In genomic region chr2:113325161-113325731, GRCh38 we compare ENCODE assay signal across 8 cellular contexts. TPM values are rescaled to one million over a fixed set of nuclear protein-coding genes. Genes with fewer than 3 reads are reported as not detected.
DNase-seq lines count a peak whose midpoint lies in the region; ATAC-seq and TF ChIP-seq lines count a peak whose summit lies in the region.
"Not testable (repeated sequence)": the region's sequence is repeated elsewhere in the genome, so short reads cannot be mapped to it uniquely, and the experiment has no call there.

No MANE protein-coding gene starts in this region.

- peak overlapping the region in 1 of 2 donors; percentile 48 for H3K9ac ChIP-seq in duodenal mucosa (ENCODE audit: low read depth in 1 of 2, low read length in 2 of 2)
- peak overlapping the region in 1 of 2 donors; percentile 10 for H3K9ac ChIP-seq in mucosa of rectum (ENCODE audit: low read depth in 1 of 2, low read length in 2 of 2)
- not testable (repeated sequence) for H3K9ac ChIP-seq in skeletal muscle tissue (ENCODE audit: low read depth in 1 of 3, low read length in 3 of 3)

- peaks cover 15% of the 10 kb centered on the region for H3K4me1 Mint-ChIP-seq in activated T-cell treated with anti-CD3 and anti-CD28 coated beads, Interleukin-2, amount 50 U/mL, for 4 hours (ENCODE audit: low read depth)

- peak overlapping the region; percentile 54 for H3K4me3 ChIP-seq in AG09309 (ENCODE audit: control insufficient read depth, low read depth, low read length)
- H3K4me3 ChIP-seq in HEK293 (ENCODE audit: low read depth, low read length), result peak overlapping the region; percentile 40
- H3K4me3 ChIP-seq in PC-9, result peak overlapping the region; percentile 74
- peak overlapping the region; percentile 28 to 50 for H3K4me3 ChIP-seq in duodenal mucosa (ENCODE audit: low read depth in 1 of 2, low read length in 2 of 2)
- peak overlapping the region; percentile 41 to 52 for H3K4me3 ChIP-seq in mucosa of rectum (ENCODE audit: low read length in 2 of 2)
- H3K4me3 ChIP-seq in skeletal muscle tissue (ENCODE audit: low read length in 3 of 3), result peak overlapping the region in 2 of 3 donors; percentile 13 to 14

- not testable (repeated sequence) for H4K20me1 ChIP-seq in PC-9 (ENCODE audit: insufficient read depth)

- not testable (repeated sequence) for TF ChIP-seq CTCF in AG09309 (IDR thresholded peaks at IDR 0.05; ENCODE audit: control insufficient read depth, insufficient read depth, low read depth, low read length, missing control alignments); HEK293 (tag by site-specific recombination; IDR thresholded peaks at IDR 0.05); PC-9 (conservative IDR thresholded peaks at IDR 0.05)

- H3K36me3 ChIP-seq in HEK293 (ENCODE audit: control insufficient read depth in 2 of 2, insufficient read depth in 1 of 2, low read length in 2 of 2); PC-9 (ENCODE audit: low read depth); duodenal mucosa (ENCODE audit: control insufficient read depth in 1 of 2, insufficient read depth in 2 of 2, low read length in 2 of 2); mucosa of rectum (ENCODE audit: control insufficient read depth in 2 of 2, insufficient read depth in 2 of 2, low read length in 2 of 2); skeletal muscle tissue (ENCODE audit: control insufficient read depth in 3 of 3, insufficient read depth in 3 of 3, low read length in 3 of 3): not testable (repeated sequence)

- H3K27ac ChIP-seq in HEK293 (ENCODE audit: extremely low read depth, low read depth, low read length) (peak overlapping the region; percentile 60; the same call in 1 of the 2 replicates), PC-9 (0 out of 2 replicates have a peak overlapping the region, but pooled peaks have one; percentile 10)
- not testable (repeated sequence) for H3K27ac ChIP-seq in duodenal mucosa (ENCODE audit: low read depth, low read length); mucosa of rectum (ENCODE audit: low read depth in 2 of 2, low read length in 2 of 2); skeletal muscle tissue (ENCODE audit: low read depth, low read length)

- TSS peak; percentile 81 for BruUV-seq in PC-9 (replicated peaks; lab: Mats Ljungman, UMichigan)

- intact Hi-C loops in PC-9 (cut with micrococcal nuclease; ENCODE audit: unreplicated experiment); left ventricle myocardium superior (cut with micrococcal nuclease): not testable (repeated sequence)

- POLR2A ChIA-PET in HEK293 (lab: Yijun Ruan, JAX), result interaction anchor here (0.6 kb wide), 1 partner anchor 26 kb away, joined by 3 read pairs; no protein-coding TSS in a partner anchor
- POLR2A ChIA-PET in PC-9 (lab: Charles Lee; ENCODE audit: unreplicated experiment), result not testable (repeated sequence)

- not testable (repeated sequence) for H3K27me3 ChIP-seq in PC-9 (ENCODE audit: insufficient read depth, low read depth); duodenal mucosa (ENCODE audit: control insufficient read depth in 1 of 2, insufficient read depth in 2 of 2, low read length in 2 of 2); mucosa of rectum (ENCODE audit: control insufficient read depth in 2 of 2, insufficient read depth in 2 of 2, low read length in 2 of 2); skeletal muscle tissue (ENCODE audit: control insufficient read depth in 3 of 3, insufficient read depth in 3 of 3, low read length in 3 of 3)

- CTCF ChIA-PET in HEK293 (lab: Yijun Ruan, JAX); PC-9 (lab: Charles Lee): not testable (repeated sequence)

- H3K9me3 Mint-ChIP-seq in activated T-cell treated with anti-CD3 and anti-CD28 coated beads, Interleukin-2, amount 50 U/mL, for 4 hours, result not testable (repeated sequence)

- H3K79me2 ChIP-seq in PC-9 (ENCODE audit: low read depth), result not testable (repeated sequence)

- H3K4me2 ChIP-seq in PC-9, result peak overlapping the region; percentile 74

- H3K27me3 Mint-ChIP-seq in activated T-cell treated with anti-CD3 and anti-CD28 coated beads, Interleukin-2, amount 50 U/mL, for 4 hours (ENCODE audit: low read depth), result peaks cover 15% of the 10 kb centered on the region

- DNase-seq in AG09309 (ENCODE audit: low read depth); activated T-cell treated with anti-CD3 and anti-CD28 coated beads, Interleukin-2, amount 50 U/mL, for 4 hours; left ventricle myocardium superior: not testable (repeated sequence)
- DNase-seq in PC-9, result peak in 1 of 2 experiments; percentile 12

- H3K36me3 Mint-ChIP-seq in activated T-cell treated with anti-CD3 and anti-CD28 coated beads, Interleukin-2, amount 50 U/mL, for 4 hours (ENCODE audit: insufficient read depth), result not testable (repeated sequence)

- not testable (repeated sequence) for H3K4me1 ChIP-seq in HEK293 (ENCODE audit: control insufficient read depth, insufficient read depth, low read length); duodenal mucosa (ENCODE audit: control insufficient read depth in 1 of 2, insufficient read depth in 2 of 2, low read length in 2 of 2); mucosa of rectum (ENCODE audit: control insufficient read depth in 2 of 2, insufficient read depth in 2 of 2, low read length in 2 of 2); skeletal muscle tissue (ENCODE audit: control insufficient read depth in 3 of 3, insufficient read depth in 3 of 3, low read length in 3 of 3)
- H3K4me1 ChIP-seq in PC-9 (replicated peaks; ENCODE audit: insufficient read depth), result peaks cover 35% of the 10 kb centered on the region

- peak overlapping the region; percentile 70; the same call in 1 of the 2 replicates for H2AFZ ChIP-seq in PC-9

- H3K4me3 Mint-ChIP-seq in activated T-cell treated with anti-CD3 and anti-CD28 coated beads, Interleukin-2, amount 50 U/mL, for 4 hours, result peak overlapping the region; percentile 72

- H3K9me3 ChIP-seq in HEK293 (ENCODE audit: control insufficient read depth, insufficient read depth, low read depth, low read length); PC-9 (ENCODE audit: insufficient read depth, low read depth); duodenal mucosa (ENCODE audit: control insufficient read depth in 1 of 2, low read length in 2 of 2); mucosa of rectum (ENCODE audit: control insufficient read depth in 2 of 2, low read length in 2 of 2); skeletal muscle tissue (ENCODE audit: control insufficient read depth in 3 of 3, low read length in 3 of 3): not testable (repeated sequence)

- H3F3A ChIP-seq in PC-9 (ENCODE audit: insufficient read depth, low read depth), result peaks cover 20% of the 10 kb centered on the region

- not testable (repeated sequence) for H3K9me2 ChIP-seq in PC-9 (ENCODE audit: insufficient read depth)

- not testable (repeated sequence) for ATAC-seq in activated T-cell treated with anti-CD3 and anti-CD28 coated beads, Interleukin-2, amount 50 U/mL, for 4 hours
- peak; percentile 44 for ATAC-seq in left ventricle myocardium superior

TF ChIP-seq in HEK293, 187 proteins besides CTCF, POLR2A, EP300 and RAD21:
- TF ChIP-seq SCRT1 (tag by site-specific recombination; IDR thresholded peaks at IDR 0.05; ENCODE audit: borderline replicate concordance) (peak; percentile 95), ZBTB48 (tag by site-specific recombination; IDR thresholded peaks at IDR 0.05) (0 out of 2 replicates have a peak, but pooled peaks have one; percentile 28), SCRT2 (tag by site-specific recombination; IDR thresholded peaks at IDR 0.05) (peak; percentile 97), ZNF423 (tag by site-specific recombination; IDR thresholded peaks at IDR 0.05) (peak; percentile 30; the same call in 1 of the 2 replicates), ZNF335 (tag by site-specific recombination; conservative IDR thresholded peaks at IDR 0.05) (peak; percentile 86), GLIS1 (tag by site-specific recombination; IDR thresholded peaks at IDR 0.05) (peak; percentile 64), PRDM10 (tag by site-specific recombination; IDR thresholded peaks at IDR 0.05) (peak; percentile 43; the same call in 1 of the 2 replicates)
TF ChIP-seq in HEK293: peak in this region for 7; not testable (repeated sequence) for 180.

RNA-seq across cellular contexts. Expression of gene PAX8, which starts 46.5 kb away (rescaled TPM):
- total RNA-seq in PC-9 (2021) (5.8 and 6.4 TPM in 2 replicates), left ventricle myocardium superior (0.30 TPM), skeletal muscle tissue (not detected)
- total RNA-seq in activated T-cell treated with anti-CD3 and anti-CD28 coated beads, Interleukin-2, amount 50 U/mL, for 4 hours, result 1 to 10 TPM in 1 of 3 donors, under 1 TPM in 2; 0.73 to 1.1 (median 0.98) TPM

Comparison
In these comparisons a context has a peak if more than half of its experiments do, and no peak if none do; other contexts are left out.
1. H3K4me3 ChIP-seq: peak in every context shown above with its lines; median percentile 74 in PC-9; 54 in AG09309; 46 in mucosa of rectum; 40 in HEK293; 39 in duodenal mucosa; 14 in skeletal muscle tissue.